Comparison of ENCODE assay signal across 20 cellular contexts in the genomic region with DNA sequence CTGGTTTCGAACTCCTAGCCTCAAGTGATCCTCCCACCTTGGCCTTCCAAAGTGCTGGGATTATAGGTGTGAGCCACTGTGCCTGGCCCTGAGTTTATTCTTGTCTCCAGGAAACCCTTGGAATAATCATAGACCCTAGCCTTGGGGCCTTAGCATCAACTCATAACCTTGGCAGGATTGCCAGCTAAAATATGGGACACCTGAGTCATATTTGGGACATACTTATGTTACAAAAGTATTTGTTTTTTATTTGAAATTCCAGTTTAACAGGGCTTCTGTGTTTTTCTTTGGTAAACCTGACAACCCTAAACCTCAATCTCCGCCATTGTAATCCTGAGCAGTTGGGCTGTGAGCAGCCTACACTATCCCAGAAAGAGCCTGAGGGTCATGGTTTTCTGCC. TPM values are rescaled to one million over a fixed set of nuclear protein-coding genes. Genes with fewer than 3 reads are reported as not detected.
DNase-seq lines count a peak whose midpoint lies in the region; ATAC-seq and TF ChIP-seq lines count a peak whose summit lies in the region.
"Had no signal": no experiment of that assay in that cellular context is flagged by ENCODE, and none has a peak within 500 bp of the region (broad histone marks: within the 10 kb centered on the region; RNA-seq: fewer than 3 reads in every experiment).

No MANE protein-coding gene starts in this region.

- intact Hi-C loops in adrenal gland (cut with DNase I): loop anchor here (5.0 to 10.0 kb wide), 2 partner anchors 88 to 165 kb away; a partner anchor contains a TSS

- H3K4me3 Mint-ChIP-seq in T-helper 1 cell treated with Interleukin-12 subunit alpha and Interleukin-12 subunit beta and Interleukin-4 antibody, amounts not matched to agents 30 μg/mL and 1 μg/mL, for 36 hours: peak overlapping the region; percentile 1
- no peak overlapping the region for H3K4me3 Mint-ChIP-seq in activated naive CD8-positive, alpha-beta T cell treated with anti-CD3 and anti-CD28 coated beads, Interleukin-2, amount 50 U/mL, for 24 hours
- H3K4me3 Mint-ChIP-seq in naive B cell: no peak overlapping the region

- H3K9me3 ChIP-seq in KOPT-K1 (ENCODE audit: insufficient read depth, low read length, poor library complexity, severe bottlenecking): peaks cover 13% of the 10 kb centered on the region
- H3K9me3 ChIP-seq in adrenal gland (replicated peaks in 1 of 3): peaks cover 0 to 5% (median 0%) of the 10 kb centered on the region in 3 donors
- H3K9me3 ChIP-seq: tibial artery had no signal

- DNase-seq in T-helper 1 cell (no peak), naive B cell (no peak), adrenal gland (no peak), kidney tubule cell (ENCODE audit: low spot score) (no peak)
- DNase-seq in activated naive CD8-positive, alpha-beta T cell treated with anti-CD3 and anti-CD28 coated beads, Interleukin-2, amount 50 U/mL, for 24 hours: no peak
- DNase-seq: activated gamma-delta T cell treated with Interleukin-2 at 50 U/mL for 16 hours; heart right ventricle; naive thymus-derived CD8-positive, alpha-beta T cell; NCI-H1105 treated with DMSO at 0.1 percent for 48 hours; NCI-H774; SW 1271 had no signal

- no peak for ATAC-seq in activated naive CD8-positive, alpha-beta T cell treated with anti-CD3 and anti-CD28 coated beads, Interleukin-2, amount 50 U/mL, for 24 hours
- ATAC-seq in naive B cell (ENCODE audit: low read depth in 2 of 2): no peak
- no peak for ATAC-seq in HG02884 (IDR thresholded peaks at IDR 0.05; ENCODE audit: unreplicated experiment)
- ATAC-seq: heart right ventricle; naive thymus-derived CD8-positive, alpha-beta T cell had no signal

- H3K27me3 ChIP-seq in adrenal gland: no peaks in the 10 kb centered on the region
- H3K27me3 ChIP-seq: tibial artery had no signal

- H3K36me3 Mint-ChIP-seq in T-helper 1 cell treated with Interleukin-12 subunit alpha and Interleukin-12 subunit beta and Interleukin-4 antibody, amounts not matched to agents 30 μg/mL and 1 μg/mL, for 36 hours (ENCODE audit: low read depth): peaks cover 25% of the 10 kb centered on the region
- H3K36me3 Mint-ChIP-seq in activated naive CD8-positive, alpha-beta T cell treated with anti-CD3 and anti-CD28 coated beads, Interleukin-2, amount 50 U/mL, for 24 hours (ENCODE audit: low read depth): peaks cover 12% of the 10 kb centered on the region
- peaks cover 7 to 11% of the 10 kb centered on the region in 2 donors for H3K36me3 Mint-ChIP-seq in naive B cell
- H3K36me3 Mint-ChIP-seq: IgD-negative memory B cell had no signal

- H3K4me1 ChIP-seq in adrenal gland (replicated peaks in 1 of 2): peaks cover 0 to 4% of the 10 kb centered on the region in 2 donors

- H3K27ac ChIP-seq in KOPT-K1 (ENCODE audit: low read depth, low read length, poor library complexity, severe bottlenecking) (peak overlapping the region; percentile 50), adrenal gland (no peak overlapping the region)
- H3K27ac ChIP-seq: 22Rv1, tibial artery had no signal

- no peak overlapping the region for H3K4me3 ChIP-seq in adrenal gland
- H3K4me3 ChIP-seq: heart right ventricle, skin epidermis, tibial artery had no signal

- no peak for TF ChIP-seq POLR2A in adrenal gland (IDR thresholded peaks at IDR 0.05)

- TF ChIP-seq CTCF in adrenal gland (IDR thresholded peaks at IDR 0.05): no peak

- 83 to 97% (median 90%) methylated on average over 1 to 2 of the region's 2 CpGs for WGBS in adrenal gland, 4 donors

- H3K27ac Mint-ChIP-seq in T-helper 1 cell treated with Interleukin-12 subunit alpha and Interleukin-12 subunit beta and Interleukin-4 antibody, amounts not matched to agents 30 μg/mL and 1 μg/mL, for 36 hours: peak overlapping the region; percentile 87
- peak overlapping the region; percentile 85 for H3K27ac Mint-ChIP-seq in activated naive CD8-positive, alpha-beta T cell treated with anti-CD3 and anti-CD28 coated beads, Interleukin-2, amount 50 U/mL, for 24 hours
- peak overlapping the region in 5 of 6 donors; percentile 65 to 99 (median 86) for H3K27ac Mint-ChIP-seq in naive B cell

- peaks cover 11% of the 10 kb centered on the region for H3K9me3 Mint-ChIP-seq in T-helper 1 cell treated with Interleukin-12 subunit alpha and Interleukin-12 subunit beta and Interleukin-4 antibody, amounts not matched to agents 30 μg/mL and 1 μg/mL, for 36 hours
- peaks cover 10% of the 10 kb centered on the region for H3K9me3 Mint-ChIP-seq in activated naive CD8-positive, alpha-beta T cell treated with anti-CD3 and anti-CD28 coated beads, Interleukin-2, amount 50 U/mL, for 24 hours
- peaks cover 2 to 21% (median 10%) of the 10 kb centered on the region in 7 donors for H3K9me3 Mint-ChIP-seq in naive B cell

- peaks cover 65% of the 10 kb centered on the region for H3K4me1 Mint-ChIP-seq in T-helper 1 cell treated with Interleukin-12 subunit alpha and Interleukin-12 subunit beta and Interleukin-4 antibody, amounts not matched to agents 30 μg/mL and 1 μg/mL, for 36 hours (ENCODE audit: low read depth)
- H3K4me1 Mint-ChIP-seq in activated naive CD8-positive, alpha-beta T cell treated with anti-CD3 and anti-CD28 coated beads, Interleukin-2, amount 50 U/mL, for 24 hours: peaks cover 63% of the 10 kb centered on the region
- H3K4me1 Mint-ChIP-seq in naive B cell: peaks cover 45 to 59% (median 53%) of the 10 kb centered on the region in 3 donors

- no peaks in the 10 kb centered on the region for H3K27me3 Mint-ChIP-seq in T-helper 1 cell treated with Interleukin-12 subunit alpha and Interleukin-12 subunit beta and Interleukin-4 antibody, amounts not matched to agents 30 μg/mL and 1 μg/mL, for 36 hours (ENCODE audit: low read depth)
- no peaks in the 10 kb centered on the region for H3K27me3 Mint-ChIP-seq in activated naive CD8-positive, alpha-beta T cell treated with anti-CD3 and anti-CD28 coated beads, Interleukin-2, amount 50 U/mL, for 24 hours
- H3K27me3 Mint-ChIP-seq in naive B cell: peaks cover 0 to 5% (median 0%) of the 10 kb centered on the region in 3 donors

- H3K36me3 ChIP-seq in KOPT-K1 (ENCODE audit: insufficient read depth, low read length) (no peaks in the 10 kb centered on the region), adrenal gland (replicated peaks in 1 of 2) (no peaks in the 10 kb centered on the region)
- H3K36me3 ChIP-seq: heart right ventricle, tibial artery had no signal

RNA-seq across cellular contexts. Expression of a gene that starts 28.6 kb away (rescaled TPM):
- not detected for polyA plus RNA-seq in naive B cell (ENCODE audit: low read depth in 6 of 6)
- total RNA-seq in adrenal gland: under 1 TPM in 3 of 8 donors, not detected in 5; 0.11 to 0.32 (median 0.14) TPM
- under 1 TPM in 2 of 3 donors, not detected in 1; 0.07 to 0.08 TPM for polyA plus RNA-seq in adrenal gland
- total RNA-seq: H4; lung microvascular endothelial cell; naive thymus-derived CD8-positive, alpha-beta T cell had no signal
- polyA plus RNA-seq: IgD-negative memory B cell; naive thymus-derived CD8-positive, alpha-beta T cell had no signal

RNA-seq across cellular contexts. Expression of a gene that starts 35.3 kb away (rescaled TPM):
- 100 to 1,000 TPM; 442 to 802 (median 622) TPM for polyA plus RNA-seq in naive B cell (ENCODE audit: low read depth in 6 of 6)
- total RNA-seq in adrenal gland: 1 to 10 TPM in 1 of 8 donors, under 1 TPM in 5, not detected in 2; 0.14 to 1.0 (median 0.49) TPM
- polyA plus RNA-seq in adrenal gland: under 1 TPM; 0.11 to 0.40 (median 0.30) TPM
- total RNA-seq: H4, lung microvascular endothelial cell had no signal

Comparison
In these comparisons a context has a peak if more than half of its experiments do, and no peak if none do; other contexts are left out.
1. RNA of a gene that starts 35.3 kb away (polyA plus RNA-seq): 442 to 802 TPM in naive B cell; 0.11 to 0.40 TPM in adrenal gland; every median in the first group is over 100 times any median in the second.
2. Peak in every context shown above with its lines, with median percentiles within 50 percentile points of each other: H3K27ac Mint-ChIP-seq.